Comparison of ENCODE assay signal across 15 cellular contexts in the genomic region with DNA sequence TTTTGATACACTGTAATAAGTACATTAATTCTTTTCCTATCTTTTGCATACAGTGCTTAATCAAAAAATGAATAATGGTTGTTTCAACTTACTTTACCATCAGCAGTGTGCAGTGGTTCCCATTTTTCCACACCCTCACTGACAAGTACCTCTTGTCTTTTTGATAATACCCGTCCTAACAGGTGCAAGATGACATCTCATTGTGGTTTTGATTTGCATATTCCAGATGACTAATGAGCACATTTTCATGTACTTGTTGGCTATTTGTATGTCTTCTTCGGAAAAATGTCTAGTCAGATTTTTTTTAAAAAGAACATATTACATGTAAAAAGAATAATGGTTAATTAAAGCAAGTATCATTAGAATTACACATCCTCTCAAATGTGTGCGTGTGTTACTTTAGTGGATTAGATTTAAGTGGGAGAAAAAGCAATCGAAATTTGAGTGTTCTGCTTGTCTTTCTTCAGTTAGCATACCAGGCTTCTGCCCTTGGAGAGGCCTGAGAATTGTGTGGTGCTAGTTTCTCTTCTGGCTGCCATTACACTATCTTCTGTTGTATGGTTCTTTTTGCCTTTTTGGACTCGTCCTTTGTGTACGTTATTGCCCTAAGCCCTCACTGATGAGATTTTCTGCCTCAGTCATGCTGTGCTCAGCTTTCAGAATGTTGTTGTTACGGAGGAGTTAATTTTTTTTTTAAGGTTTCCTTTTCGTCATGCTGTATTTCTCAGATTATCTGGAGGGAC.
A peak's percentile ranks its signal among the peaks of the same experiment; 100 is the strongest.
DNase-seq lines count a peak whose midpoint lies in the region; ATAC-seq and TF ChIP-seq lines count a peak whose summit lies in the region.
"Had no signal": no experiment of that assay in that cellular context is flagged by ENCODE, and none has a peak within 500 bp of the region (broad histone marks: within the 10 kb centered on the region; RNA-seq: fewer than 3 reads in every experiment).

No MANE protein-coding gene starts in this region.

- no peaks in the 10 kb centered on the region for H3K9me3 Mint-ChIP-seq in stimulated activated naive B cell treated with anti-CD40 and anti-IgM and Interleukin-4, amounts not matched to agents 10 μg/mL and 1 μg/mL and 100 μg/mL, for 72 hours

- no peak for TF ChIP-seq CTCF in spleen (IDR thresholded peaks at IDR 0.05 in 8 of 11, conservative IDR thresholded peaks at IDR 0.05 in 3 of 11)

- H3K36me3 ChIP-seq in spleen = no peaks in the 10 kb centered on the region
- H3K36me3 ChIP-seq: sigmoid colon had no signal

- peak overlapping the region in 1 of 8 donors; percentile 7 for H3K27ac ChIP-seq in spleen
- H3K27ac ChIP-seq: KMS-11, sigmoid colon had no signal

- H3K27me3 Mint-ChIP-seq in stimulated activated naive B cell treated with anti-CD40 and anti-IgM and Interleukin-4, amounts not matched to agents 10 μg/mL and 1 μg/mL and 100 μg/mL, for 72 hours = no peaks in the 10 kb centered on the region
- H3K27me3 Mint-ChIP-seq: naive thymus-derived CD4-positive, alpha-beta T cell had no signal

- no peak for TF ChIP-seq POLR2A in spleen (IDR thresholded peaks at IDR 0.05)

- intact Hi-C loops in spleen (cut with DNase I; ENCODE audit: low total_unique reads) = no loop called here

- peak overlapping the region; percentile 74 for H3K27ac Mint-ChIP-seq in stimulated activated naive B cell treated with anti-CD40 and anti-IgM and Interleukin-4, amounts not matched to agents 10 μg/mL and 1 μg/mL and 100 μg/mL, for 72 hours
- H3K27ac Mint-ChIP-seq: naive thymus-derived CD4-positive, alpha-beta T cell had no signal

- H3K4me3 Mint-ChIP-seq in stimulated activated naive B cell treated with anti-CD40 and anti-IgM and Interleukin-4, amounts not matched to agents 10 μg/mL and 1 μg/mL and 100 μg/mL, for 72 hours = no peak overlapping the region
- H3K4me3 Mint-ChIP-seq: naive thymus-derived CD4-positive, alpha-beta T cell had no signal

- DNase-seq in NCI-H2029 (lab: John Stamatoyannopoulos, UW) (peak; percentile 14), NCI-H2029 treated with DMSO at 0.1 percent for 48 hours (lab: John Stamatoyannopoulos, UW) (no peak), NCI-H82 (lab: John Stamatoyannopoulos, UW) (peak; percentile 38), NCI-H1417 treated with DMSO at 0.1 percent for 48 hours (lab: John Stamatoyannopoulos, UW) (no peak), spleen (no peak), MV-4-11 (lab: John Stamatoyannopoulos, UW) (no peak)
- no peak for DNase-seq in stimulated activated naive B cell treated with anti-CD40 and anti-IgM and Interleukin-4, amounts not matched to agents 10 μg/mL and 1 μg/mL and 100 μg/mL, for 72 hours
- DNase-seq: 8988T; activated CD4-positive, CD25-positive, alpha-beta regulatory T cell treated with anti-CD3 and anti-CD28 coated beads, Interleukin-2, amount 50 U/mL, for 72 hours; kidney; naive thymus-derived CD4-positive, alpha-beta T cell; NCI-H446; sigmoid colon had no signal

- no peaks in the 10 kb centered on the region for H3K27me3 ChIP-seq in spleen (replicated peaks in 1 of 7)
- H3K27me3 ChIP-seq: sigmoid colon had no signal

- H3K4me1 Mint-ChIP-seq in stimulated activated naive B cell treated with anti-CD40 and anti-IgM and Interleukin-4, amounts not matched to agents 10 μg/mL and 1 μg/mL and 100 μg/mL, for 72 hours = peaks cover 19 to 64% of the 10 kb centered on the region in 2 donors

- H3K9me3 ChIP-seq in spleen = no peaks in the 10 kb centered on the region
- H3K9me3 ChIP-seq: sigmoid colon had no signal

- no peaks in the 10 kb centered on the region for H3K4me1 ChIP-seq in spleen

- ATAC-seq in HG02884 (IDR thresholded peaks at IDR 0.05; ENCODE audit: unreplicated experiment) = peak; percentile 72
- ATAC-seq in stimulated activated naive B cell treated with anti-CD40 and anti-IgM and Interleukin-4, amounts not matched to agents 10 μg/mL and 1 μg/mL and 100 μg/mL, for 72 hours (replicated peaks) = peak; percentile 91 to 92
- ATAC-seq: naive thymus-derived CD4-positive, alpha-beta T cell had no signal

- no peaks in the 10 kb centered on the region for H3K36me3 Mint-ChIP-seq in stimulated activated naive B cell treated with anti-CD40 and anti-IgM and Interleukin-4, amounts not matched to agents 10 μg/mL and 1 μg/mL and 100 μg/mL, for 72 hours
- H3K36me3 Mint-ChIP-seq: naive thymus-derived CD4-positive, alpha-beta T cell had no signal

- WGBS in spleen, 5 donors = 75 to 80% (median 77%) methylated on average over 8 of the region's 8 CpGs

- no peak overlapping the region for H3K4me3 ChIP-seq in spleen
- H3K4me3 ChIP-seq: sigmoid colon had no signal

Comparison
In these comparisons a context has a peak if more than half of its experiments do, and no peak if none do; other contexts are left out.
1. DNase-seq: peak in NCI-H2029 (single experiment) and NCI-H82 (single experiment); none in NCI-H2029 treated with DMSO at 0.1 percent for 48 hours (single experiment), stimulated activated naive B cell treated with anti-CD40 and anti-IgM and Interleukin-4, amounts not matched to agents 10 μg/mL and 1 μg/mL and 100 μg/mL, for 72 hours (single experiment), NCI-H1417 treated with DMSO at 0.1 percent for 48 hours (single experiment), spleen (single experiment) and MV-4-11 (single experiment).